In the genomic region with DNA sequence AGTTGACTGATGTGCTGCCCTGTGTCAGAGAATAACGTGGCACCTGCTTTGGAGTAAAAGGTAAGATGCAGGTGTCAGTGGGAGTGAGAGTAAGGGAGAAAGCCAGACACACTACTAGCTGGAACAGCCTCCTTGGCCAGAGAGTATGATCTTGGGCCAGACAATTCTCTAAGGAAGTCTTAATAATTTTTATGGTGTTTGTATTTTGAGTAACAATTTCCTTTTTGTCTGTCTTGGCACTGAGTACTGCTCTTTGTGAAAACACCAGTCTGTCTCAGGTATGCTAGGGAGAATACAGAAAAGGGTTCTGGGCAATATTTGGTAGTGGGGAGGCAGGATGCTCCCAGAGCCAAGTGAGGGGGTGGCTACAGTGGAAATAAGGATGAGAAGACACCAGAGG, we compare ENCODE assay signal across 35 cellular contexts. TPM values are rescaled to one million over a fixed set of nuclear protein-coding genes. Genes with fewer than 3 reads are reported as not detected.
"Had no signal": no experiment of that assay in that cellular context is flagged by ENCODE, and none has a peak within 500 bp of the region (broad histone marks: within the 10 kb centered on the region; RNA-seq: fewer than 3 reads in every experiment).

No MANE protein-coding gene starts in this region.

- H3K9me3 ChIP-seq: MG63 had no signal

- H3K4me3 ChIP-seq: MG63 had no signal

- DNase-seq: Karpas-422, Kasumi-1, MG63, MM.1S, MV-4-11, NCI-H1048, NCI-H1092, NCI-H1092 treated with DMSO at 0.1 percent for 48 hours, NCI-H1105, NCI-H1105 treated with DMSO at 0.1 percent for 48 hours, NCI-H1417, NCI-H1417 treated with DMSO at 0.1 percent for 48 hours, NCI-H1436, NCI-H1436 treated with DMSO at 0.1 percent for 48 hours, NCI-H146, NCI-H1694, NCI-H1694 treated with DMSO at 0.1 percent for 48 hours, NCI-H187, NCI-H187 treated with DMSO at 0.1 percent for 48 hours, NCI-H1930, NCI-H2029, NCI-H2029 treated with DMSO at 0.1 percent for 48 hours, NCI-H2081, NCI-H2081 treated with DMSO at 0.1 percent for 48 hours, NCI-H2107, NCI-H2171, NCI-H2171 treated with DMSO at 0.1 percent for 48 hours, NCI-H2227 treated with DMSO at 0.1 percent for 48 hours, NCI-H345, NCI-H446 treated with DMSO at 0.1 percent for 48 hours, NCI-H510A, NCI-H510A treated with DMSO at 0.1 percent for 48 hours, NCI-H524 had no signal

- H3K36me3 ChIP-seq: MG63 had no signal

- H3K27ac ChIP-seq: KMS-11 had no signal

- H3K9ac ChIP-seq: KMS-11 had no signal

- H3K4me2 ChIP-seq: KMS-11 had no signal

RNA-seq across cellular contexts. Expression of a gene that starts 20.7 kb away (rescaled TPM):
- total RNA-seq: LHCN-M2 had no signal
